Comparison of ENCODE assay signal across 10 cellular contexts in the genomic region with DNA sequence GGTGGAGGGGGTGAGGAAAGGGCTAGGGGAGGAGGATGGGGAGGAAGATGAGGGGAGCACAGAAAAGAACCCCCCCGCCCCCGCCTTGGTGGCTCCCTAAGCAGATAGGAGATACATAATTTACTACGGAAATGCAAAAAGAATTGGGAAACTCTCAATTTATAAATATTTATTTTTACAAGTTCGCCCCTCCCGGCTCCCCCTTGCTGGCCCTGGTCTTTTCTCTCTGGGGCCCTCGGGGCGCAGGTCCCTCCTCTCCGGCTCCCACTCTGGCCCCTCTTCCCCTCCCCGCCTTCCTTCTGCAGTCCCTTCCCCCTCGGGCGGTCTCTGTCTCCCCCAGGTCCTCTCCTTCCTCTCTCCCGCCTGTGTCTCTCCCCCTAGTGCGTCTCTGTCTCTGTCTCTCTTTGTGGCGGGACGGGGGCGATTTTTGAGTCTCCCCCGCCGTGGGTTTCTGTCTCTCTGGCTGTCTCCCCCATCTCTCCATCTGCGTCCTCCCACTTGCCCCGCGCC.
DNase-seq lines count a peak whose midpoint lies in the region; ATAC-seq and TF ChIP-seq lines count a peak whose summit lies in the region.
"Had no signal": no experiment of that assay in that cellular context is flagged by ENCODE, and none has a peak within 500 bp of the region (broad histone marks: within the 10 kb centered on the region; RNA-seq: fewer than 3 reads in every experiment).

No MANE protein-coding gene starts in this region.

- DNase-seq in NCI-H1436 (lab: John Stamatoyannopoulos, UW): peak; percentile 43
- no peak for DNase-seq in NCI-H1436 treated with DMSO at 0.1 percent for 48 hours (lab: John Stamatoyannopoulos, UW)
- DNase-seq in stomach: no peak
- no peak for DNase-seq in NCI-H345 (lab: John Stamatoyannopoulos, UW)
- DNase-seq in activated effector memory CD4-positive, alpha-beta T cell treated with anti-CD3 and anti-CD28 coated beads, Interleukin-2, amount 50 U/mL, for 16 hours: no peak
- DNase-seq: 8988T, NCI-H510A treated with DMSO at 0.1 percent for 48 hours had no signal

- ATAC-seq in GM18861 (IDR thresholded peaks at IDR 0.05; ENCODE audit: unreplicated experiment): no peak

- TF ChIP-seq EP300 in stomach (IDR thresholded peaks at IDR 0.05): no peak

- intact Hi-C loops in stomach (cut with DNase I; ENCODE audit: low total_unique reads): no loop called here

- H3K9me3 ChIP-seq in iPS-20b (ENCODE audit: insufficient read depth, low read depth, low read length): 0 out of 2 replicates have a peak, but pooled peaks cover 5% of the 10 kb centered on the region
- peaks cover 7 to 16% (median 15%) of the 10 kb centered on the region in 4 donors for H3K9me3 ChIP-seq in stomach

- no peak for TF ChIP-seq POLR2A in stomach (IDR thresholded peaks at IDR 0.05)

- 0 to 2% (median 2%) methylated on average over 21 of the region's 21 CpGs for WGBS in adipose tissue, 3 donors
- 1 to 6% (median 4%) methylated on average over 20 to 21 of the region's 21 CpGs for WGBS in stomach, 5 donors

- no peaks in the 10 kb centered on the region for H3K36me3 ChIP-seq in iPS-20b (ENCODE audit: insufficient read depth, low read depth, low read length)
- no peaks in the 10 kb centered on the region for H3K36me3 ChIP-seq in stomach

- peak overlapping the region; percentile 77 for H3K4me3 ChIP-seq in iPS-20b (ENCODE audit: low read length)
- H3K4me3 ChIP-seq in stomach: peak overlapping the region; percentile 39 to 54 (median 46)

- TF ChIP-seq CTCF in stomach (IDR thresholded peaks at IDR 0.05): no peak

- H3K27me3 ChIP-seq in iPS-20b (ENCODE audit: insufficient read depth, low read length) (no peaks in the 10 kb centered on the region), stomach (peaks cover 0 to 12% (median 7%) of the 10 kb centered on the region in 3 donors)

- 0 out of 2 replicates have a peak, but pooled peaks cover 5% of the 10 kb centered on the region for H3K4me1 ChIP-seq in iPS-20b (ENCODE audit: insufficient read depth, low read length)
- peaks cover 19 to 44% (median 29%) of the 10 kb centered on the region in 4 donors for H3K4me1 ChIP-seq in stomach

- H3K27ac ChIP-seq in adipose tissue (ENCODE audit: low read depth, low read length) (peak overlapping the region; percentile 15), iPS-20b (ENCODE audit: low read length) (peak overlapping the region; percentile 69), stomach (peak overlapping the region; percentile 48 to 85 (median 75))

- peak overlapping the region; percentile 79; the same call in 1 of the 2 replicates for H3K9ac ChIP-seq in iPS-20b (ENCODE audit: low read depth, low read length)

Comparison
In these comparisons a context has a peak if more than half of its experiments do, and no peak if none do; other contexts are left out.
1. H3K27ac ChIP-seq: peak in every context shown above with its lines; median percentile 75 in stomach; 69 in iPS-20b; 15 in adipose tissue.